Comparison of ENCODE assay signal across 1 cellular context in the genomic region with DNA sequence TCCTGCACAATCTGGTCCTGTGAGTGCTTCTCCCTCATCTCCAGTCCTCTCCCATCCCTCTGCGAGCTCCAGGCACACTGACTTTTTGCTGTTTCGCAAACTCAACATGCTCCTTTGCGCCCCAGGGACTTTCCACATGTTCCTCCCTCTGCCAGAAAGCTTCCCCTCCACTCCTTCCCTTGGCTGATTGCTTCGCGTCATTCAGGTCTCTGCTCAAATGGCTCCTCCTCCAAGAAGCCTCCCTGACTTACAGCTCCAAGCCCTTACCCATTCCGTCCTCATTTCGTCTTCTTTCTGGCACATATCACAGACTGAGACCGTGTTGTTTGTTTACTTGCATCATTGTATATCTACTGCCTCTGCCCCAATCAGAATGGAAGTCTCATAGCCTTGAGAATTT.
TF ChIP-seq lines count a peak whose summit lies in the region.

No MANE protein-coding gene starts in this region.

TF ChIP-seq in GM23338, 12 proteins besides CTCF, POLR2A, EP300 and RAD21:
- TF ChIP-seq, protein P1, sequence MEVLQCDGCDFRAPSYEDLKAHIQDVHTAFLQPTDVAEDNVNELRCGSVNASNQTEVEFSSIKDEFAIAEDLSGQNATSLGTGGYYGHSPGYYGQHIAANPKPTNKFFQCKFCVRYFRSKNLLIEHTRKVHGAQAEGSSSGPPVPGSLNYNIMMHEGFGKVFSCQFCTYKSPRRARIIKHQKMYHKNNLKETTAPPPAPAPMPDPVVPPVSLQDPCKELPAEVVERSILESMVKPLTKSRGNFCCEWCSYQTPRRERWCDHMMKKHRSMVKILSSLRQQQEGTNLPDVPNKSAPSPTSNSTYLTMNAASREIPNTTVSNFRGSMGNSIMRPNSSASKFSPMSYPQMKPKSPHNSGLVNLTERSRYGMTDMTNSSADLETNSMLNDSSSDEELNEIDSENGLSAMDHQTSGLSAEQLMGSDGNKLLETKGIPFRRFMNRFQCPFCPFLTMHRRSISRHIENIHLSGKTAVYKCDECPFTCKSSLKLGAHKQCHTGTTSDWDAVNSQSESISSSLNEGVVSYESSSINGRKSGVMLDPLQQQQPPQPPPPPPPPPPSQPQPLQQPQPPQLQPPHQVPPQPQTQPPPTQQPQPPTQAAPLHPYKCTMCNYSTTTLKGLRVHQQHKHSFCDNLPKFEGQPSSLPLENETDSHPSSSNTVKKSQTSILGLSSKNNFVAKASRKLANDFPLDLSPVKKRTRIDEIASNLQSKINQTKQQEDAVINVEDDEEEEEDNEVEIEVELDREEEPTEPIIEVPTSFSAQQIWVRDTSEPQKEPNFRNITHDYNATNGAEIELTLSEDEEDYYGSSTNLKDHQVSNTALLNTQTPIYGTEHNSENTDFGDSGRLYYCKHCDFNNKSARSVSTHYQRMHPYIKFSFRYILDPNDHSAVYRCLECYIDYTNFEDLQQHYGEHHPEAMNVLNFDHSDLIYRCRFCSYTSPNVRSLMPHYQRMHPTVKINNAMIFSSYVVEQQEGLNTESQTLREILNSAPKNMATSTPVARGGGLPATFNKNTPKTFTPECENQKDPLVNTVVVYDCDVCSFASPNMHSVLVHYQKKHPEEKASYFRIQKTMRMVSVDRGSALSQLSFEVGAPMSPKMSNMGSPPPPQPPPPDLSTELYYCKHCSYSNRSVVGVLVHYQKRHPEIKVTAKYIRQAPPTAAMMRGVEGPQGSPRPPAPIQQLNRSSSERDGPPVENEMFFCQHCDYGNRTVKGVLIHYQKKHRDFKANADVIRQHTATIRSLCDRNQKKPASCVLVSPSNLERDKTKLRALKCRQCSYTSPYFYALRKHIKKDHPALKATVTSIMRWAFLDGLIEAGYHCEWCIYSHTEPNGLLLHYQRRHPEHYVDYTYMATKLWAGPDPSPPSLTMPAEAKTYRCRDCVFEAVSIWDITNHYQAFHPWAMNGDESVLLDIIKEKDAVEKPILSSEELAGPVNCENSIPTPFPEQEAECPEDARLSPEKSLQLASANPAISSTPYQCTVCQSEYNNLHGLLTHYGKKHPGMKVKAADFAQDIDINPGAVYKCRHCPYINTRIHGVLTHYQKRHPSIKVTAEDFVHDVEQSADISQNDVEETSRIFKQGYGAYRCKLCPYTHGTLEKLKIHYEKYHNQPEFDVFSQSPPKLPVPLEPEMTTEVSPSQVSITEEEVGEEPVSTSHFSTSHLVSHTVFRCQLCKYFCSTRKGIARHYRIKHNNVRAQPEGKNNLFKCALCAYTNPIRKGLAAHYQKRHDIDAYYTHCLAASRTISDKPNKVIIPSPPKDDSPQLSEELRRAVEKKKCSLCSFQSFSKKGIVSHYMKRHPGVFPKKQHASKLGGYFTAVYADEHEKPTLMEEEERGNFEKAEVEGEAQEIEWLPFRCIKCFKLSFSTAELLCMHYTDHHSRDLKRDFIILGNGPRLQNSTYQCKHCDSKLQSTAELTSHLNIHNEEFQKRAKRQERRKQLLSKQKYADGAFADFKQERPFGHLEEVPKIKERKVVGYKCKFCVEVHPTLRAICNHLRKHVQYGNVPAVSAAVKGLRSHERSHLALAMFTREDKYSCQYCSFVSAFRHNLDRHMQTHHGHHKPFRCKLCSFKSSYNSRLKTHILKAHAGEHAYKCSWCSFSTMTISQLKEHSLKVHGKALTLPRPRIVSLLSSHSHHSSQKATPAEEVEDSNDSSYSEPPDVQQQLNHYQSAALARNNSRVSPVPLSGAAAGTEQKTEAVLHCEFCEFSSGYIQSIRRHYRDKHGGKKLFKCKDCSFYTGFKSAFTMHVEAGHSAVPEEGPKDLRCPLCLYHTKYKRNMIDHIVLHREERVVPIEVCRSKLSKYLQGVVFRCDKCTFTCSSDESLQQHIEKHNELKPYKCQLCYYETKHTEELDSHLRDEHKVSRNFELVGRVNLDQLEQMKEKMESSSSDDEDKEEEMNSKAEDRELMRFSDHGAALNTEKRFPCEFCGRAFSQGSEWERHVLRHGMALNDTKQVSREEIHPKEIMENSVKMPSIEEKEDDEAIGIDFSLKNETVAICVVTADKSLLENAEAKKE (CRISPR knock-in tag; IDR thresholded peaks at IDR 0.05) = no peak
- TF ChIP-seq ZNF331 (CRISPR knock-in tag; IDR thresholded peaks at IDR 0.05; ENCODE audit: low read depth) (no peak), POLR2AphosphoS5 (IDR thresholded peaks at IDR 0.05; ENCODE audit: low read depth) (no peak), JUNB (IDR thresholded peaks at IDR 0.05; ENCODE audit: unreplicated experiment) (no peak), CREB1 (CRISPR knock-in tag; IDR thresholded peaks at IDR 0.05; ENCODE audit: low read depth) (no peak), STAT1 (IDR thresholded peaks at IDR 0.05; ENCODE audit: unreplicated experiment) (no peak), NANOG (IDR thresholded peaks at IDR 0.05; ENCODE audit: borderline replicate concordance) (no peak), EZH2phosphoT487 (IDR thresholded peaks at IDR 0.05; ENCODE audit: unreplicated experiment) (no peak), EZH2 (IDR thresholded peaks at IDR 0.05; ENCODE audit: low read depth, unreplicated experiment) (no peak), ZNF114 (CRISPR knock-in tag; IDR thresholded peaks at IDR 0.05) (no peak)
- TF ChIP-seq, protein P2, sequence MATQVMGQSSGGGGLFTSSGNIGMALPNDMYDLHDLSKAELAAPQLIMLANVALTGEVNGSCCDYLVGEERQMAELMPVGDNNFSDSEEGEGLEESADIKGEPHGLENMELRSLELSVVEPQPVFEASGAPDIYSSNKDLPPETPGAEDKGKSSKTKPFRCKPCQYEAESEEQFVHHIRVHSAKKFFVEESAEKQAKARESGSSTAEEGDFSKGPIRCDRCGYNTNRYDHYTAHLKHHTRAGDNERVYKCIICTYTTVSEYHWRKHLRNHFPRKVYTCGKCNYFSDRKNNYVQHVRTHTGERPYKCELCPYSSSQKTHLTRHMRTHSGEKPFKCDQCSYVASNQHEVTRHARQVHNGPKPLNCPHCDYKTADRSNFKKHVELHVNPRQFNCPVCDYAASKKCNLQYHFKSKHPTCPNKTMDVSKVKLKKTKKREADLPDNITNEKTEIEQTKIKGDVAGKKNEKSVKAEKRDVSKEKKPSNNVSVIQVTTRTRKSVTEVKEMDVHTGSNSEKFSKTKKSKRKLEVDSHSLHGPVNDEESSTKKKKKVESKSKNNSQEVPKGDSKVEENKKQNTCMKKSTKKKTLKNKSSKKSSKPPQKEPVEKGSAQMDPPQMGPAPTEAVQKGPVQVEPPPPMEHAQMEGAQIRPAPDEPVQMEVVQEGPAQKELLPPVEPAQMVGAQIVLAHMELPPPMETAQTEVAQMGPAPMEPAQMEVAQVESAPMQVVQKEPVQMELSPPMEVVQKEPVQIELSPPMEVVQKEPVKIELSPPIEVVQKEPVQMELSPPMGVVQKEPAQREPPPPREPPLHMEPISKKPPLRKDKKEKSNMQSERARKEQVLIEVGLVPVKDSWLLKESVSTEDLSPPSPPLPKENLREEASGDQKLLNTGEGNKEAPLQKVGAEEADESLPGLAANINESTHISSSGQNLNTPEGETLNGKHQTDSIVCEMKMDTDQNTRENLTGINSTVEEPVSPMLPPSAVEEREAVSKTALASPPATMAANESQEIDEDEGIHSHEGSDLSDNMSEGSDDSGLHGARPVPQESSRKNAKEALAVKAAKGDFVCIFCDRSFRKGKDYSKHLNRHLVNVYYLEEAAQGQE (IDR thresholded peaks at IDR 0.05; ENCODE audit: unreplicated experiment) = no peak
- TF ChIP-seq, protein P3, sequence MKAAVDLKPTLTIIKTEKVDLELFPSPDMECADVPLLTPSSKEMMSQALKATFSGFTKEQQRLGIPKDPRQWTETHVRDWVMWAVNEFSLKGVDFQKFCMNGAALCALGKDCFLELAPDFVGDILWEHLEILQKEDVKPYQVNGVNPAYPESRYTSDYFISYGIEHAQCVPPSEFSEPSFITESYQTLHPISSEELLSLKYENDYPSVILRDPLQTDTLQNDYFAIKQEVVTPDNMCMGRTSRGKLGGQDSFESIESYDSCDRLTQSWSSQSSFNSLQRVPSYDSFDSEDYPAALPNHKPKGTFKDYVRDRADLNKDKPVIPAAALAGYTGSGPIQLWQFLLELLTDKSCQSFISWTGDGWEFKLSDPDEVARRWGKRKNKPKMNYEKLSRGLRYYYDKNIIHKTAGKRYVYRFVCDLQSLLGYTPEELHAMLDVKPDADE (IDR thresholded peaks at IDR 0.05) = no peak
